In the genomic region with DNA sequence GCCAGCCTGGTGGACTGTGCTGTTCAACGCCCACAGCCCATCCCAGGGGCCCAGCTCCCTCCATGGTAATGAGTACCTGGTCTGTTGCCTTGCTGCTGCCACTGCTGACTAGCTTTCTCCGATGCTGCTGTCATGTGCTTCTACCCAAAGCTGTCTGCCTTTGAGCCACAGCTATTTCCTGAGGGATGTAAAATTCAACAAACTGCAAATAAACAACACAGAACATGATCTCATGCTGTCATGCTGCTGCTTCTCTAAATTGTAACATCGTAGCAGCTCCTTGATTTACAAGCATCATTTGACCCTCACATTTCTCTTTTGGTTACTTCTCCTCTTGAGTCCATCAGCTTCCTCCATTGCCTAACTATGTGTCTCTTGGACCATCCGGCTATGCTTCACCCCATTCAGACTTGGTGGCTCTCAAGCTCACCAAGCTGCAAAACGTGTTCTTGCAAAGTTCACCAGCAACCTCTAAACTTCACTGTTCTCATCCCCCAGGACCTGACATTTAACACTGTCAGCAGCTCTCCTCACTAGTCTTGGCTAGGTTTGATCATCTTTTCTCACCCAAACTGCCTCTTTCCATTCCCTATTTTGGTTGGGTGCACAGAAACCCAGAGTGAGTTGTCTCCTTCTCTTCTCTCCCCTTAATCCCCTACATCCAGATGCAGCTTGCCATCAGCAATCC, we compare ENCODE assay signal across 14 cellular contexts. TPM values are rescaled to one million over a fixed set of nuclear protein-coding genes. Genes with fewer than 3 reads are reported as not detected.
A peak's percentile ranks its signal among the peaks of the same experiment; 100 is the strongest.
DNase-seq lines count a peak whose midpoint lies in the region; ATAC-seq and TF ChIP-seq lines count a peak whose summit lies in the region.
"Had no signal": no experiment of that assay in that cellular context is flagged by ENCODE, and none has a peak within 500 bp of the region (broad histone marks: within the 10 kb centered on the region; RNA-seq: fewer than 3 reads in every experiment).

No MANE protein-coding gene starts in this region.

- no peak for TF ChIP-seq CTCF in left ventricle myocardium inferior (IDR thresholded peaks at IDR 0.05; ENCODE audit: borderline replicate concordance)
- no peak for TF ChIP-seq CTCF in foreskin keratinocyte (conservative IDR thresholded peaks at IDR 0.05)

- peak overlapping the region; percentile 90 for H3K27ac Mint-ChIP-seq in activated CD4-positive, alpha-beta T cell treated with anti-CD3 and anti-CD28 coated beads for 36 hours
- peak overlapping the region; percentile 46 for H3K27ac Mint-ChIP-seq in activated T-helper 17 cell treated with anti-CD3 and anti-CD28 coated beads, Interleukin-2, amount 50 U/mL, for 72 hours
- peak overlapping the region; percentile 89 for H3K27ac Mint-ChIP-seq in stimulated activated naive CD8-positive, alpha-beta T cell treated with anti-CD3 and anti-CD28 coated beads, Interleukin-15, Interleukin-2, amounts not matched to agents 100 ng/mL and 50 ng/mL, for 24 hours
- H3K27ac Mint-ChIP-seq: mesothelial cell of epicardium had no signal

- H3K9me3 Mint-ChIP-seq in activated CD4-positive, alpha-beta T cell treated with anti-CD3 and anti-CD28 coated beads for 36 hours (ENCODE audit: low read depth) = peaks cover 3% of the 10 kb centered on the region
- H3K9me3 Mint-ChIP-seq in activated T-helper 17 cell treated with anti-CD3 and anti-CD28 coated beads, Interleukin-2, amount 50 U/mL, for 72 hours = no peaks in the 10 kb centered on the region
- no peaks in the 10 kb centered on the region for H3K9me3 Mint-ChIP-seq in stimulated activated naive CD8-positive, alpha-beta T cell treated with anti-CD3 and anti-CD28 coated beads, Interleukin-15, Interleukin-2, amounts not matched to agents 100 ng/mL and 50 ng/mL, for 24 hours
- H3K9me3 Mint-ChIP-seq: mesothelial cell of epicardium had no signal

- H3K9me3 ChIP-seq in left ventricle myocardium inferior (replicated peaks) = no peaks in the 10 kb centered on the region
- H3K9me3 ChIP-seq: colonic mucosa, heart left ventricle had no signal

- peak; percentile 55 for ATAC-seq in activated CD4-positive, alpha-beta T cell treated with anti-CD3 and anti-CD28 coated beads for 36 hours
- peak; percentile 53 for ATAC-seq in activated T-helper 17 cell treated with anti-CD3 and anti-CD28 coated beads, Interleukin-2, amount 50 U/mL, for 72 hours (replicated peaks)
- no peak for ATAC-seq in foreskin keratinocyte

- DNase-seq in activated CD4-positive, alpha-beta T cell treated with anti-CD3 and anti-CD28 coated beads for 36 hours = no peak
- DNase-seq in activated CD4-positive, alpha-beta T cell treated with anti-CD3 and anti-CD28 coated beads for 1 hour = no peak
- DNase-seq in left ventricle myocardium inferior = no peak
- no peak for DNase-seq in foreskin keratinocyte
- no peak for DNase-seq in stimulated activated CD4-positive, alpha-beta T cell treated with anti-CD3 and anti-CD28 coated beads, Interleukin-1b, Interleukin-23, amount 100 ng/mL, for 48 hours
- DNase-seq in glomerular visceral epithelial cell (ENCODE audit: extremely low spot score) = no peak
- DNase-seq: colonic mucosa, heart left ventricle, NCI-H1694, SW 1271 had no signal

- peak overlapping the region; percentile 9 for H3K4me3 Mint-ChIP-seq in activated CD4-positive, alpha-beta T cell treated with anti-CD3 and anti-CD28 coated beads for 36 hours
- peak overlapping the region; percentile 62 for H3K4me3 Mint-ChIP-seq in activated T-helper 17 cell treated with anti-CD3 and anti-CD28 coated beads, Interleukin-2, amount 50 U/mL, for 72 hours
- peak overlapping the region; percentile 64 for H3K4me3 Mint-ChIP-seq in stimulated activated naive CD8-positive, alpha-beta T cell treated with anti-CD3 and anti-CD28 coated beads, Interleukin-15, Interleukin-2, amounts not matched to agents 100 ng/mL and 50 ng/mL, for 24 hours
- H3K4me3 Mint-ChIP-seq: mesothelial cell of epicardium had no signal

- intact Hi-C loops in activated CD4-positive, alpha-beta T cell treated with anti-CD3 and anti-CD28 coated beads for 36 hours (cut with DNase I, micrococcal nuclease) = no loop called here
- intact Hi-C loops in left ventricle myocardium inferior (cut with micrococcal nuclease) = no loop called here

- H3K27ac ChIP-seq in left ventricle myocardium inferior (replicated peaks) (peak overlapping the region; percentile 1), foreskin keratinocyte (no peak overlapping the region)
- H3K27ac ChIP-seq: colonic mucosa, heart left ventricle had no signal

- POLR2A ChIA-PET in activated CD4-positive, alpha-beta T cell treated with anti-CD3 and anti-CD28 coated beads for 36 hours (lab: Charles Lee) = interaction anchor here (1.6 kb wide), 1 partner anchor 13 kb away, joined by 7 read pairs; no protein-coding TSS in a partner anchor

- H3K4me1 ChIP-seq in left ventricle myocardium inferior = peaks cover 55% of the 10 kb centered on the region
- H3K4me1 ChIP-seq in foreskin keratinocyte = peaks cover 7% of the 10 kb centered on the region
- H3K4me1 ChIP-seq: colonic mucosa had no signal

- CTCF ChIA-PET in activated CD4-positive, alpha-beta T cell treated with anti-CD3 and anti-CD28 coated beads for 36 hours (lab: Charles Lee) = interaction anchor here (1.0 to 2.1 kb wide), 6 partner anchors 10 to 199 kb away, joined by 3 to 12 read pairs (median 4); no protein-coding TSS in a partner anchor

- peaks cover 76% of the 10 kb centered on the region for H3K4me1 Mint-ChIP-seq in activated CD4-positive, alpha-beta T cell treated with anti-CD3 and anti-CD28 coated beads for 36 hours
- H3K4me1 Mint-ChIP-seq in activated T-helper 17 cell treated with anti-CD3 and anti-CD28 coated beads, Interleukin-2, amount 50 U/mL, for 72 hours = peaks cover 45% of the 10 kb centered on the region
- peaks cover 89% of the 10 kb centered on the region for H3K4me1 Mint-ChIP-seq in stimulated activated naive CD8-positive, alpha-beta T cell treated with anti-CD3 and anti-CD28 coated beads, Interleukin-15, Interleukin-2, amounts not matched to agents 100 ng/mL and 50 ng/mL, for 24 hours (ENCODE audit: low read depth)

- no peaks in the 10 kb centered on the region for H3K36me3 ChIP-seq in left ventricle myocardium inferior
- H3K36me3 ChIP-seq: colonic mucosa had no signal

- no peaks in the 10 kb centered on the region for H3K27me3 ChIP-seq in left ventricle myocardium inferior (ENCODE audit: low read depth)
- H3K27me3 ChIP-seq in foreskin keratinocyte = no peaks in the 10 kb centered on the region
- H3K27me3 ChIP-seq: colonic mucosa, heart left ventricle had no signal

- H3K4me3 ChIP-seq in left ventricle myocardium inferior = no peak overlapping the region
- H3K4me3 ChIP-seq: colonic mucosa, heart left ventricle, skin epidermis had no signal

- H3K36me3 Mint-ChIP-seq in activated CD4-positive, alpha-beta T cell treated with anti-CD3 and anti-CD28 coated beads for 36 hours (ENCODE audit: low read depth) = peaks cover 58% of the 10 kb centered on the region
- H3K36me3 Mint-ChIP-seq in activated T-helper 17 cell treated with anti-CD3 and anti-CD28 coated beads, Interleukin-2, amount 50 U/mL, for 72 hours (ENCODE audit: low read depth) = peaks cover 82% of the 10 kb centered on the region
- H3K36me3 Mint-ChIP-seq in stimulated activated naive CD8-positive, alpha-beta T cell treated with anti-CD3 and anti-CD28 coated beads, Interleukin-15, Interleukin-2, amounts not matched to agents 100 ng/mL and 50 ng/mL, for 24 hours (ENCODE audit: low read depth) = peaks cover 72% of the 10 kb centered on the region

- no peaks in the 10 kb centered on the region for H3K27me3 Mint-ChIP-seq in activated CD4-positive, alpha-beta T cell treated with anti-CD3 and anti-CD28 coated beads for 36 hours
- no peaks in the 10 kb centered on the region for H3K27me3 Mint-ChIP-seq in activated T-helper 17 cell treated with anti-CD3 and anti-CD28 coated beads, Interleukin-2, amount 50 U/mL, for 72 hours
- no peaks in the 10 kb centered on the region for H3K27me3 Mint-ChIP-seq in stimulated activated naive CD8-positive, alpha-beta T cell treated with anti-CD3 and anti-CD28 coated beads, Interleukin-15, Interleukin-2, amounts not matched to agents 100 ng/mL and 50 ng/mL, for 24 hours

RNA-seq across cellular contexts. Expression of gene FYN, which starts 54.6 kb away (rescaled TPM):
- total RNA-seq in activated CD4-positive, alpha-beta T cell treated with anti-CD3 and anti-CD28 coated beads for 36 hours = 100 to 1,000 TPM; 345 to 504 TPM
- total RNA-seq in activated T-helper 17 cell treated with anti-CD3 and anti-CD28 coated beads, Interleukin-2, amount 50 U/mL, for 72 hours = 100 to 1,000 TPM; 139 to 326 TPM
- total RNA-seq in left ventricle myocardium inferior (46.3 TPM), foreskin keratinocyte (46.4 and 61.1 TPM in 2 replicates)
- polyA plus RNA-seq in foreskin keratinocyte = 37.8 and 42.4 TPM in 2 replicates

Comparison
In these comparisons a context has a peak if more than half of its experiments do, and no peak if none do; other contexts are left out.
1. H3K4me3 Mint-ChIP-seq: peak in every context shown above with its lines; median percentile 64 in stimulated activated naive CD8-positive, alpha-beta T cell treated with anti-CD3 and anti-CD28 coated beads, Interleukin-15, Interleukin-2, amounts not matched to agents 100 ng/mL and 50 ng/mL, for 24 hours; 62 in activated T-helper 17 cell treated with anti-CD3 and anti-CD28 coated beads, Interleukin-2, amount 50 U/mL, for 72 hours; 9 in activated CD4-positive, alpha-beta T cell treated with anti-CD3 and anti-CD28 coated beads for 36 hours.